In the genomic region with DNA sequence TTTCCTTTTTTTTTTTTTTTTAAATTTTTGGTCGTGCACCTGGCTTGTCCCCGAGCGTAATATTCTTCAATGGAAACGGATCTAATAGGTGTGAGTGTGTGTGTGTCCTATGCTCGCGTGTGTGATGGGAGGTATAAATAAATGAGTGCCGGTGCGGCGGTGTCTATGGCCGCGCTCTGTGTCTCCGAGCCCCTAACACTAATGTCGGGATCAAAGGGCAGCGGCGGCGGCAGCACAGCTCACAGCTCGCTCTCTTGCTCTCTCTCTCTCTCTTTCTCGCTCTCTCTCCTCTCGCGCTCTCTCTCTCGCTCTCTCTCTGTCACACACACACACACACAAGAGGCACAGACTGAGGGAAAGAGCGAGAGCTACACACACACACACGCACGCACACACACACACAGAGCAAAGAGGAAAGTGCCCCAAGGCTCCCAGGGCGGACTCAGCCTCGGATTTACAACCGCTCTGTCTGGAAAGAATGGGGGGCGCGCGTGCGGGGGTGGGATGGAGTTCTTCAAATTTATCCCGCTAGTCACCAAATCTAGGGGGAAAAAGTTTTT, we compare ENCODE assay signal across 8 cellular contexts. TPM values are rescaled to one million over a fixed set of nuclear protein-coding genes. Genes with fewer than 3 reads are reported as not detected.
DNase-seq lines count a peak whose midpoint lies in the region; ATAC-seq and TF ChIP-seq lines count a peak whose summit lies in the region.

A gene with protein sequence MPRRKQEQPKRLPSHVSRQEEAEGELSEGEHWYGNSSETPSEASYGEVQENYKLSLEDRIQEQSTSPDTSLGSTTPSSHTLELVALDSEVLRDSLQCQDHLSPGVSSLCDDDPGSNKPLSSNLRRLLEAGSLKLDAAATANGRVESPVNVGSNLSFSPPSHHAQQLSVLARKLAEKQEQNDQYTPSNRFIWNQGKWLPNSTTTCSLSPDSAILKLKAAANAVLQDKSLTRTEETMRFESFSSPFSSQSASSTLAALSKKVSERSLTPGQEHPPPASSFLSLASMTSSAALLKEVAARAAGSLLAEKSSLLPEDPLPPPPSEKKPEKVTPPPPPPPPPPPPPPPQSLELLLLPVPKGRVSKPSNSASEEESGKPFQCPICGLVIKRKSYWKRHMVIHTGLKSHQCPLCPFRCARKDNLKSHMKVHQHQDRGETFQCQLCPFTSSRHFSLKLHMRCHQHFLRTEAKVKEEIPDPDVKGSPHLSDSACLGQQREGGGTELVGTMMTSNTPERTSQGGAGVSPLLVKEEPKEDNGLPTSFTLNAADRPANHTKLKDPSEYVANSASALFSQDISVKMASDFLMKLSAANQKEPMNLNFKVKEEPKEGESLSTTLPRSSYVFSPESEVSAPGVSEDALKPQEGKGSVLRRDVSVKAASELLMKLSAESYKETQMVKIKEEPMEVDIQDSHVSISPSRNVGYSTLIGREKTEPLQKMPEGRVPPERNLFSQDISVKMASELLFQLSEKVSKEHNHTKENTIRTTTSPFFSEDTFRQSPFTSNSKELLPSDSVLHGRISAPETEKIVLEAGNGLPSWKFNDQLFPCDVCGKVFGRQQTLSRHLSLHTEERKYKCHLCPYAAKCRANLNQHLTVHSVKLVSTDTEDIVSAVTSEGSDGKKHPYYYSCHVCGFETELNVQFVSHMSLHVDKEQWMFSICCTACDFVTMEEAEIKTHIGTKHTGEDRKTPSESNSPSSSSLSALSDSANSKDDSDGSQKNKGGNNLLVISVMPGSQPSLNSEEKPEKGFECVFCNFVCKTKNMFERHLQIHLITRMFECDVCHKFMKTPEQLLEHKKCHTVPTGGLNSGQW (minus strand): TSS at position 206 of the 560 bp plus-strand sequence. CDS start 416 bp downstream, outside the sequence.

- H3K27ac ChIP-seq in HUES64 (ENCODE audit: low read depth, low read length) (peak within 1 kb of the TSS; percentile 97), ovary (peak within 1 kb of the TSS; percentile 95), tibial nerve (peak within 1 kb of the TSS in 3 of 4 donors; percentile 87 to 92 (median 89))

- DNase-seq in CD1c-positive myeloid dendritic cell (ENCODE audit: extremely low spot score) (peak; percentile 52), SK-MEL-5 (ENCODE audit: low read depth, low spot score) (peak; percentile 63), Right ventricle myocardium inferior (ENCODE audit: missing footprints) (peak; percentile 80), ovary (peak; percentile 66 to 74 (median 72)), tibial nerve (ENCODE audit: low spot score in 2 of 2) (peak in 1 of 2 donors; percentile 43)

- H3K4me3 ChIP-seq in HUES64 (ENCODE audit: low read length) (peak within 1 kb of the TSS; percentile 78), ovary (peak within 1 kb of the TSS; percentile 90), tibial nerve (peak within 1 kb of the TSS; percentile 63 to 89 (median 81))

- peaks cover 1% of the 10 kb centered on the region for H3K36me3 Mint-ChIP-seq in activated naive CD8-positive, alpha-beta T cell

- intact Hi-C loops in Right ventricle myocardium inferior (cut with DNase I): loop anchor here (10.0 kb wide), 1 partner anchor 236 kb away; a partner anchor contains a TSS
- intact Hi-C loops in ovary (cut with DNase I): loop anchor here in 3 of 4 donors (5.0 to 10.0 kb wide), 6 partner anchors 54 to 451 kb away; a partner anchor contains a TSS

- H3K9me3 ChIP-seq in HUES64 (ENCODE audit: insufficient read depth, low read depth, low read length) (no peaks in the 10 kb centered on the region), ovary (no peaks in the 10 kb centered on the region), tibial nerve (no peaks in the 10 kb centered on the region)

- H3K4me1 Mint-ChIP-seq in activated naive CD8-positive, alpha-beta T cell (ENCODE audit: low read depth): peaks cover 50% of the 10 kb centered on the region

- H3K27me3 ChIP-seq in HUES64 (ENCODE audit: insufficient read depth, low read length): no peaks in the 10 kb centered on the region; the same call in 1 of the 2 replicates
- no peaks in the 10 kb centered on the region for H3K27me3 ChIP-seq in ovary
- no peaks in the 10 kb centered on the region for H3K27me3 ChIP-seq in tibial nerve

- TF ChIP-seq EP300 in ovary (IDR thresholded peaks at IDR 0.05) (no peak), tibial nerve (IDR thresholded peaks at IDR 0.05) (no peak)

- no peaks in the 10 kb centered on the region for H3K36me3 ChIP-seq in HUES64 (ENCODE audit: insufficient read depth, low read length)
- no peaks in the 10 kb centered on the region for H3K36me3 ChIP-seq in ovary
- no peaks in the 10 kb centered on the region for H3K36me3 ChIP-seq in tibial nerve

- H3K27ac Mint-ChIP-seq in activated naive CD8-positive, alpha-beta T cell: peak within 1 kb of the TSS; percentile 94

- peak within 1 kb of the TSS; percentile 98 for H3K4me3 Mint-ChIP-seq in activated naive CD8-positive, alpha-beta T cell

- H3K4me1 ChIP-seq in HUES64 (ENCODE audit: insufficient read depth, low read length) (peaks cover 30% of the 10 kb centered on the region), ovary (ENCODE audit: insufficient read depth) (peaks cover 2% of the 10 kb centered on the region), tibial nerve (peaks cover 0 to 8% (median 4%) of the 10 kb centered on the region in 4 donors)

- TF ChIP-seq POLR2A in ovary (IDR thresholded peaks at IDR 0.05) (peak; percentile 33), tibial nerve (IDR thresholded peaks at IDR 0.05) (no peak)

- WGBS in HUES64: under 1% methylated on average over 30 of the region's 32 CpGs
- 0 to 1% (median 1%) methylated on average over 31 to 32 of the region's 32 CpGs for WGBS in ovary, 3 donors
- WGBS in tibial nerve, 2 donors: 2 to 3% methylated on average over 32 of the region's 32 CpGs

- in situ Hi-C loops in SK-MEL-5 (cut with HindIII; ENCODE audit: low pct_unique_long_range_greater_than_20kb, low sequenced_read_pairs): no loop called here

- TF ChIP-seq CTCF in ovary (IDR thresholded peaks at IDR 0.05): no peak
- peak in 2 of 5 experiments; percentile 8 to 10 for TF ChIP-seq CTCF in tibial nerve (IDR thresholded peaks at IDR 0.05)

- ATAC-seq in GM19372 (IDR thresholded peaks at IDR 0.05; ENCODE audit: low read depth, unreplicated experiment) (peak; percentile 38), Right ventricle myocardium inferior (peak; percentile 58)

- H3K9me3 Mint-ChIP-seq in activated naive CD8-positive, alpha-beta T cell (ENCODE audit: low read depth): no peaks in the 10 kb centered on the region

- H3K27me3 Mint-ChIP-seq in activated naive CD8-positive, alpha-beta T cell: no peaks in the 10 kb centered on the region

- H3K9ac ChIP-seq in HUES64 (ENCODE audit: low read depth, low read length): peak within 1 kb of the TSS; percentile 96

RNA-seq across cellular contexts. Expression of the gene that starts here (rescaled TPM):
- 13.1 TPM for polyA plus RNA-seq in HUES64 (2013, experiment 1 of 2)
- 12.6 TPM for polyA plus RNA-seq in HUES64 (2013, experiment 2 of 2)
- 5.8 and 5.9 TPM in 2 replicates for total RNA-seq in SK-MEL-5 (2014; rRNA removed; shearing (Covaris generic))
- 9.9 and 31.3 TPM in 2 replicates for polyA plus RNA-seq in SK-MEL-5 (2015; cell fraction: cytosol; rRNA removed)
- 21.1 and 54.1 TPM in 2 replicates for polyA plus RNA-seq in SK-MEL-5 (2015; cell fraction: nucleus; rRNA removed)
- total RNA-seq in Right ventricle myocardium inferior: 11.9 TPM
- 10 to 100 TPM in 6 of 7 donors, 1 to 10 TPM in 1; 9.4 to 36.0 (median 27.0) TPM for total RNA-seq in ovary
- 10 to 100 TPM in 1 of 2 donors, 1 to 10 TPM in 1; 7.8 to 12.7 TPM for polyA plus RNA-seq in ovary
- 10 to 100 TPM in 1 of 4 donors, 1 to 10 TPM in 3; 3.7 to 10.0 (median 6.4) TPM for total RNA-seq in tibial nerve
